14 cellular contexts compared by ENCODE assay signal in the genomic region with DNA sequence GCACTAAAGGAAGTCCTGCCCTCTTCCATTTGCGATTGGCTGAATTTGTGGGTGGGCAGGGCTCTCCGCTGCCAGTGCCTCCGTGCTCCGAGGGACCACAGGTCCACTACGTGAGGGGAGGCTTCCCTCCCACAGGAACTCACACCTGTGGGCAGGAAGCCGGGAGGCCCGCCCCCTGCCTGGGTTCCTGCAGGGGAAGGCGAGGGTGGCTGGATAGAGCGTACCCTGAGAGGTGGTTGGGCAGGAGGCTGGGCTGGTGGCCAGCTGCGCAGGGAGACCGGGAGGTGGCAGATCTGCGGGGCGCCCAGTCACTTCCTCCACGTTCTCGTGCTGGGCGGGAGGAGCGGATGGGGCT. TPM values are rescaled to one million over a fixed set of nuclear protein-coding genes. Genes with fewer than 3 reads are reported as not detected.
DNase-seq lines count a peak whose midpoint lies in the region; ATAC-seq and TF ChIP-seq lines count a peak whose summit lies in the region.
"Had no signal": no experiment of that assay in that cellular context is flagged by ENCODE, and none has a peak within 500 bp of the region (broad histone marks: within the 10 kb centered on the region; RNA-seq: fewer than 3 reads in every experiment).

No MANE protein-coding gene starts in this region.

- H3K9me3 ChIP-seq in ovary (no peaks in the 10 kb centered on the region), WERI-Rb-1 (ENCODE audit: severe bottlenecking) (no peaks in the 10 kb centered on the region)
- H3K9me3 ChIP-seq: body of pancreas, SJCRH30 had no signal

- no peaks in the 10 kb centered on the region for H3K27me3 ChIP-seq in ovary
- no peaks in the 10 kb centered on the region for H3K27me3 ChIP-seq in WERI-Rb-1 (ENCODE audit: insufficient read depth, low read depth, severe bottlenecking)
- H3K27me3 ChIP-seq: body of pancreas, SJCRH30 had no signal

- TF ChIP-seq EP300 in ovary (IDR thresholded peaks at IDR 0.05), result no peak

- DNase-seq in NCI-H748 (lab: John Stamatoyannopoulos, UW; ENCODE audit: unreplicated experiment) (peak; percentile 93), germinal center (ENCODE audit: low spot score) (peak; percentile 17), ovary (no peak), WERI-Rb-1 (no peak), NCI-H187 treated with DMSO at 0.1 percent for 48 hours (lab: John Stamatoyannopoulos, UW) (no peak)
- no peak for DNase-seq in activated CD4-positive, alpha-beta T cell treated with anti-CD3 and anti-CD28 coated beads for 4 hours
- DNase-seq: body of pancreas, DMS 273 treated with DMSO at 0.1 percent for 48 hours, SJCRH30 had no signal

- ATAC-seq in GM18505 (IDR thresholded peaks at IDR 0.05; ENCODE audit: unreplicated experiment), result no peak
- no peak for ATAC-seq in GM18502 (IDR thresholded peaks at IDR 0.05; ENCODE audit: poor library complexity, unreplicated experiment)
- ATAC-seq: body of pancreas had no signal

- H3K27ac ChIP-seq in ovary (no peak overlapping the region), WERI-Rb-1 (no peak overlapping the region)
- H3K27ac ChIP-seq: body of pancreas, SJCRH30, skin epidermis had no signal

- H3K36me3 ChIP-seq in ovary, result no peaks in the 10 kb centered on the region
- H3K36me3 ChIP-seq in WERI-Rb-1, result peaks cover 10% of the 10 kb centered on the region

- TF ChIP-seq CTCF in ovary (IDR thresholded peaks at IDR 0.05) (no peak), WERI-Rb-1 (IDR thresholded peaks at IDR 0.05; ENCODE audit: low read depth, low read length) (no peak)

- H3K4me3 ChIP-seq in ovary, result peak overlapping the region; percentile 19
- no peak overlapping the region for H3K4me3 ChIP-seq in WERI-Rb-1 (ENCODE audit: low read depth, low read length)
- H3K4me3 ChIP-seq: body of pancreas, SJCRH30 had no signal

- TF ChIP-seq POLR2A in GM18505 (IDR thresholded peaks at IDR 0.05; ENCODE audit: borderline replicate concordance, extremely low read depth, insufficient read depth, insufficient read length), result peak; percentile 20
- TF ChIP-seq POLR2A in ovary (IDR thresholded peaks at IDR 0.05), result no peak

- 91% methylated on average over 17 of the region's 17 CpGs for WGBS in ovary, 3 donors

- H3K4me1 ChIP-seq in ovary (ENCODE audit: insufficient read depth), result no peaks in the 10 kb centered on the region

- intact Hi-C loops in ovary (cut with DNase I), result no loop called here

RNA-seq across cellular contexts. Expression of a gene that starts 47.0 kb away (rescaled TPM):
- under 1 TPM in 1 of 7 donors, not detected in 6; 0.08 TPM for total RNA-seq in ovary
- under 1 TPM; 0.05 to 0.07 TPM for polyA plus RNA-seq in ovary
- total RNA-seq: HT-29, lung microvascular endothelial cell had no signal

Comparison
In these comparisons a context has a peak if more than half of its experiments do, and no peak if none do; other contexts are left out.
1. DNase-seq: peak in NCI-H748 (single experiment) and germinal center (single experiment); none in ovary (0 of 5), WERI-Rb-1 (single experiment), NCI-H187 treated with DMSO at 0.1 percent for 48 hours (single experiment) and activated CD4-positive, alpha-beta T cell treated with anti-CD3 and anti-CD28 coated beads for 4 hours (0 of 2).